In the genomic region with DNA sequence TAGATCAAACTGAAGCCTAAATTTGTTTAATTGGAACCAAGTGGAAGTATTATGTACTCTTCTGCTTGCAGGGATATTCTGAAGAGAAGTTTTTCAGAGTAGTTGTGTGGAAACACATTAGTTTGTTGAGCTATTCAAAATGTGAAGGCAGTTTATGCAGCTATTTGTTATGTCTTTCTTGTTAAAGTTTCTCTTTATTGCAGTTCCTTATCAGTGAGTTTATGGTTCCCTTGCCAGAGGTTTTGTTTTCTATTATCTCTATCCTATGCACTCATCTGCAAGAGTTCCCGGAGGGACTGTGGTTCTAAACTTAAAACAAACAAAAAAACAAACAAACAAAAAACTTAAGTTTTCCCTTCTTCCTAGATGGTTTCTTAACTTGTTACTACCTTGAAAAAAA, we compare ENCODE assay signal across 15 cellular contexts.
"Had no signal": no experiment of that assay in that cellular context is flagged by ENCODE, and none has a peak within 500 bp of the region (broad histone marks: within the 10 kb centered on the region; RNA-seq: fewer than 3 reads in every experiment).

No MANE protein-coding gene starts in this region.

- H3K9me3 ChIP-seq: colonic mucosa, heart right ventricle, left lung, neutrophil had no signal

- H3K4me3 Mint-ChIP-seq: activated CD8-positive, alpha-beta memory T cell treated with anti-CD3 and anti-CD28 coated beads, Interleukin-2, amount 10 ng/mL, durations not matched to agents 7 days and 5 days; activated naive CD4-positive, alpha-beta T cell treated with anti-CD3 and anti-CD28 coated beads, Interleukin-2, amount 10 ng/mL, durations not matched to agents 7 days and 5 days; naive thymus-derived CD8-positive, alpha-beta T cell had no signal

- H3K4me3 ChIP-seq: colonic mucosa, heart right ventricle, left lung had no signal

- H3K27me3 Mint-ChIP-seq: activated CD8-positive, alpha-beta memory T cell treated with anti-CD3 and anti-CD28 coated beads, Interleukin-2, amount 10 ng/mL, durations not matched to agents 7 days and 5 days; activated naive CD4-positive, alpha-beta T cell treated with anti-CD3 and anti-CD28 coated beads, Interleukin-2, amount 10 ng/mL, durations not matched to agents 7 days and 5 days; naive thymus-derived CD8-positive, alpha-beta T cell had no signal

- DNase-seq: activated CD4-positive, alpha-beta T cell treated with anti-CD3 and anti-CD28 coated beads, Interleukin-2, amount 50 U/mL, for 48 hours; activated CD8-positive, alpha-beta memory T cell treated with anti-CD3 and anti-CD28 coated beads, Interleukin-2, amount 10 ng/mL, durations not matched to agents 7 days and 5 days; activated naive CD4-positive, alpha-beta T cell treated with anti-CD3 and anti-CD28 coated beads, Interleukin-2, amount 10 ng/mL, durations not matched to agents 7 days and 5 days; activated T-cell treated with anti-CD3 and anti-CD28 coated beads, Interleukin-2, amount 50 U/mL, for 1 hour; colonic mucosa; effector CD4-positive, alpha-beta T cell; heart right ventricle; islet precursor cell; left lung; naive thymus-derived CD8-positive, alpha-beta T cell; retina; stimulated activated naive CD4-positive, alpha-beta T cell; trophoblast cell; WERI-Rb-1 had no signal

- H3K4me1 ChIP-seq: left lung had no signal

- H3K27ac Mint-ChIP-seq: activated CD8-positive, alpha-beta memory T cell treated with anti-CD3 and anti-CD28 coated beads, Interleukin-2, amount 10 ng/mL, durations not matched to agents 7 days and 5 days; activated naive CD4-positive, alpha-beta T cell treated with anti-CD3 and anti-CD28 coated beads, Interleukin-2, amount 10 ng/mL, durations not matched to agents 7 days and 5 days had no signal

- H3K9me3 Mint-ChIP-seq: activated naive CD4-positive, alpha-beta T cell treated with anti-CD3 and anti-CD28 coated beads, Interleukin-2, amount 10 ng/mL, durations not matched to agents 7 days and 5 days; naive thymus-derived CD8-positive, alpha-beta T cell had no signal

- H3K27ac ChIP-seq: left lung, neutrophil, WERI-Rb-1 had no signal

- H3K27me3 ChIP-seq: colonic mucosa, heart right ventricle, left lung, neutrophil had no signal

- H3K36me3 ChIP-seq: colonic mucosa had no signal

- ATAC-seq: activated CD8-positive, alpha-beta memory T cell treated with anti-CD3 and anti-CD28 coated beads, Interleukin-2, amount 10 ng/mL, durations not matched to agents 7 days and 5 days; heart right ventricle; left lung; naive thymus-derived CD8-positive, alpha-beta T cell had no signal
